ENCODE assay signal across 8 cellular contexts in the genomic region with DNA sequence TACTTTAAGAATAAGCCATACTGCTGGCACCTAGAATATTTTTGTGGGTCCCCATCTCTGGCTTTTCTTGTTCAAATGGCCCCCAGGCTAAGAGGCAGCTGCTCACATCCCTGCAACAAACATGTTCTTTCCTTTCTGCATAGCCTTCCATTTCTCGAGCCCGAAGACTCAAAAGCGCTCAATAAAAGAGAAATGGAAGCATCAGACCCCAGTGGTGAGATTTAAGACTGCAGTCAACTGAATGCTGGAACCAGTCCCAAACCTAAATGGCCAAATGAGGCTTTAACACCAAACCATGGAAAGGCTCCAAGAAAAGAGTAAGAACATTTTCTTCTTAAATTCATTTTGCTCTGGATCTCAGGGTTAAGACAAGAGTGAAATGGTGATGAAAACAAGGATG.
DNase-seq lines count a peak whose midpoint lies in the region; ATAC-seq and TF ChIP-seq lines count a peak whose summit lies in the region.

No MANE protein-coding gene starts in this region.

- H3K9me2 ChIP-seq in Loucy (replicated peaks; ENCODE audit: low read depth, low read length): no peaks in the 10 kb centered on the region

- H3F3A ChIP-seq in Loucy (ENCODE audit: low read depth): no peaks in the 10 kb centered on the region

- no peak overlapping the region for H3K4me2 ChIP-seq in Loucy (ENCODE audit: low read depth, low read length, poor library complexity, severe bottlenecking)

- H3K79me2 ChIP-seq in Loucy (ENCODE audit: insufficient read depth, low read length): peaks cover 47% of the 10 kb centered on the region; the same call in 1 of the 2 replicates

- H3K4me3 Mint-ChIP-seq in effector memory CD8-positive, alpha-beta T cell: no peak overlapping the region

- no peak overlapping the region for H3K4me3 ChIP-seq in Loucy (ENCODE audit: low read length, poor library complexity, severe bottlenecking)

- H3K27me3 ChIP-seq in Loucy (ENCODE audit: insufficient read depth, low read length, poor library complexity, severe bottlenecking): no peaks in the 10 kb centered on the region

- H3K27ac Mint-ChIP-seq in effector memory CD8-positive, alpha-beta T cell: peak overlapping the region; percentile 94 to 97

- peaks cover 8% of the 10 kb centered on the region; the same call in 1 of the 2 replicates for H3K36me3 ChIP-seq in Loucy (ENCODE audit: insufficient read depth, low read length)

- DNase-seq in NCI-H2171 treated with DMSO at 0.1 percent for 48 hours (lab: John Stamatoyannopoulos, UW) (peak; percentile 11), NCI-H2171 (lab: John Stamatoyannopoulos, UW) (no peak), pons (ENCODE audit: low spot score) (peak; percentile 55), NCI-H146 (lab: John Stamatoyannopoulos, UW) (no peak), germinal center (ENCODE audit: low spot score) (no peak)
- no peak for DNase-seq in effector memory CD8-positive, alpha-beta T cell

- peaks cover 18% of the 10 kb centered on the region for H3K4me1 ChIP-seq in Loucy (ENCODE audit: insufficient read depth, low read length, poor library complexity, severe bottlenecking)

- H3K9me3 ChIP-seq in Loucy (ENCODE audit: insufficient read depth, low read depth, low read length): no peaks in the 10 kb centered on the region; the same call in 1 of the 2 replicates

- no peak overlapping the region for H3K9ac ChIP-seq in Loucy (ENCODE audit: low read depth, low read length, poor library complexity, severe bottlenecking)

- H3K27me3 Mint-ChIP-seq in effector memory CD8-positive, alpha-beta T cell: no peaks in the 10 kb centered on the region

- peak; percentile 54 for TF ChIP-seq CTCF in Loucy (conservative IDR thresholded peaks at IDR 0.05; ENCODE audit: low read length)

- no peaks in the 10 kb centered on the region for H4K20me1 ChIP-seq in Loucy (ENCODE audit: insufficient read depth, low read length, poor library complexity, severe bottlenecking)

- peaks cover 41% of the 10 kb centered on the region for H3K36me3 Mint-ChIP-seq in effector memory CD8-positive, alpha-beta T cell (ENCODE audit: insufficient read depth)

- no peak overlapping the region for H2AFZ ChIP-seq in Loucy (ENCODE audit: low read length)

- peaks cover 63 to 92% of the 10 kb centered on the region in 2 donors for H3K4me1 Mint-ChIP-seq in effector memory CD8-positive, alpha-beta T cell (ENCODE audit: low read depth in 2 of 2)

- ATAC-seq in effector memory CD8-positive, alpha-beta T cell (replicated peaks): no peak
- ATAC-seq in GM21619 (IDR thresholded peaks at IDR 0.05; ENCODE audit: unreplicated experiment): no peak

- H3K9me3 Mint-ChIP-seq in effector memory CD8-positive, alpha-beta T cell: no peaks in the 10 kb centered on the region

Comparison
In these comparisons a context has a peak if more than half of its experiments do, and no peak if none do; other contexts are left out.
1. DNase-seq: peak in NCI-H2171 treated with DMSO at 0.1 percent for 48 hours (single experiment) and pons (single experiment); none in NCI-H2171 (single experiment), effector memory CD8-positive, alpha-beta T cell (0 of 3), NCI-H146 (single experiment) and germinal center (single experiment).